21 cellular contexts compared by ENCODE assay signal in the genomic region with DNA sequence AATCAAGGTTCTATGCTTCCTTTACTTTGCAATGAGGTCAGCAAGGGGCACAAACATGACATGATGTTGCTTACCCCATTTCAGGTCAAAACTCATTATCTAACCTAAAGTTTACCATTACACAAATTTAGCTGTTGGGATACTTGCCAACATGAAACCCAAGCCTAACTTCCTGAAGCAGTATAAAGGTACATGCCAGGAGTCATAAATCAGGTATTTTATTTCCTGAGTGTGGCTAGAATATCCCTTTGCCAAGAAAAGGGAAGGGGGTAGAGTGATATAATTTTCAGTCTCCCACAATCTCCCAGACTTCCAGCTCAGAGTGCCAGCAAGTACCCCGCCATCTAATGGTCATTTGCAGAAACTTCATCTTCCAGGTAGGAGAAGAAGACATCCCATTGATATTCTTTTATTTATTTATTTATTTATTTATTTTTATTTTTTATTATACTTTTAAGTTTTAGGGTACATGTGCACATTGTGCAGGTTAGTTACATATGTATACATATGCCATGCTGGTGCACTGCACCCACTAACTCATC.
DNase-seq lines count a peak whose midpoint lies in the region; TF ChIP-seq lines count a peak whose summit lies in the region.
"Had no signal": no experiment of that assay in that cellular context is flagged by ENCODE, and none has a peak within 500 bp of the region (broad histone marks: within the 10 kb centered on the region; RNA-seq: fewer than 3 reads in every experiment).

No MANE protein-coding gene starts in this region.

- in situ Hi-C loops in SK-MEL-5 (cut with HindIII; ENCODE audit: low pct_unique_long_range_greater_than_20kb, low sequenced_read_pairs), result no loop called here

- no peaks in the 10 kb centered on the region for H3K9me3 ChIP-seq in prostate gland
- H3K9me3 ChIP-seq: heart right ventricle had no signal

- peak; percentile 85 for TF ChIP-seq EP300 in Ishikawa (IDR thresholded peaks at IDR 0.05; ENCODE audit: borderline replicate concordance)

- H3K4me3 ChIP-seq in prostate gland, result no peak overlapping the region
- H3K4me3 ChIP-seq: heart right ventricle, skin epidermis had no signal

- H3K27ac ChIP-seq in prostate gland, result no peak overlapping the region
- H3K27ac ChIP-seq: heart right ventricle, skin epidermis, WERI-Rb-1 had no signal

- no peaks in the 10 kb centered on the region for H3K4me1 ChIP-seq in prostate gland (replicated peaks)
- H3K4me1 ChIP-seq: heart right ventricle had no signal

- TF ChIP-seq POLR2A in prostate gland (IDR thresholded peaks at IDR 0.05), result no peak

- WGBS in prostate gland, result 57% methylated on average over 1 of the region's 1 CpG

- peak; percentile 17 for TF ChIP-seq CTCF in GM12873 (IDR thresholded peaks at IDR 0.05; ENCODE audit: insufficient read depth, low read depth, low read length, missing control alignments)
- no peak for TF ChIP-seq CTCF in prostate gland (IDR thresholded peaks at IDR 0.05)

- H3K27me3 ChIP-seq in prostate gland (replicated peaks; ENCODE audit: insufficient read depth), result no peaks in the 10 kb centered on the region

- peak; percentile 10 for DNase-seq in SK-MEL-5 (ENCODE audit: low read depth, low spot score)
- DNase-seq in left kidney (ENCODE audit: low read depth, low spot score), result peak; percentile 1
- no peak for DNase-seq in germinal center (ENCODE audit: low spot score)
- no peak for DNase-seq in prostate gland (ENCODE audit: low spot score)
- no peak for DNase-seq in NCI-H524 (lab: John Stamatoyannopoulos, UW)
- DNase-seq: activated CD8-positive, alpha-beta memory T cell treated with anti-CD3 and anti-CD28 coated beads, Interleukin-2, amount 50 U/mL, for 48 hours; activated gamma-delta T cell; AML-193; effector memory CD4-positive, alpha-beta T cell; heart right ventricle; islet precursor cell; NCI-H187 treated with DMSO at 0.1 percent for 48 hours; NCI-H510A treated with DMSO at 0.1 percent for 48 hours; posterior cingulate gyrus; SHP77 treated with DMSO at 0.1 percent for 48 hours; T-helper 17 cell; trophoblast cell; WERI-Rb-1 had no signal

- TF ChIP-seq RAD21 in Ishikawa (IDR thresholded peaks at IDR 0.05; ENCODE audit: low read depth), result peak; percentile 51

- no peaks in the 10 kb centered on the region for H3K36me3 ChIP-seq in prostate gland
- H3K36me3 ChIP-seq: heart right ventricle, WERI-Rb-1 had no signal

- intact Hi-C loops in prostate gland (cut with DNase I), result no loop called here

TF ChIP-seq in Ishikawa, 13 proteins besides CTCF, POLR2A, EP300 and RAD21:
- TF ChIP-seq, protein P1, sequence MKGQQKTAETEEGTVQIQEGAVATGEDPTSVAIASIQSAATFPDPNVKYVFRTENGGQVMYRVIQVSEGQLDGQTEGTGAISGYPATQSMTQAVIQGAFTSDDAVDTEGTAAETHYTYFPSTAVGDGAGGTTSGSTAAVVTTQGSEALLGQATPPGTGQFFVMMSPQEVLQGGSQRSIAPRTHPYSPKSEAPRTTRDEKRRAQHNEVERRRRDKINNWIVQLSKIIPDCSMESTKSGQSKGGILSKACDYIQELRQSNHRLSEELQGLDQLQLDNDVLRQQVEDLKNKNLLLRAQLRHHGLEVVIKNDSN (IDR thresholded peaks at IDR 0.05), result no peak
- TF ChIP-seq TAF1 (IDR thresholded peaks at IDR 0.05; ENCODE audit: low read depth), result no peak
- TF ChIP-seq TEAD4 (IDR thresholded peaks at IDR 0.05), result peak; percentile 53
- TF ChIP-seq NFIC (IDR thresholded peaks at IDR 0.05), result peak; percentile 90
- peak; percentile 74; the same call in 1 of the 2 replicates for TF ChIP-seq FOXM1 (IDR thresholded peaks at IDR 0.05; ENCODE audit: borderline replicate concordance, low read depth)
- TF ChIP-seq TCF12 (IDR thresholded peaks at IDR 0.05; ENCODE audit: low read depth), result peak; percentile 67
TF ChIP-seq in Ishikawa: peak in this region for 4.

Comparison
In these comparisons a context has a peak if more than half of its experiments do, and no peak if none do; other contexts are left out.
1. DNase-seq: peak in SK-MEL-5 (single experiment) and left kidney (single experiment); none in germinal center (single experiment), prostate gland (single experiment) and NCI-H524 (0 of 2).